1 cellular context compared by ENCODE assay signal in the genomic region with DNA sequence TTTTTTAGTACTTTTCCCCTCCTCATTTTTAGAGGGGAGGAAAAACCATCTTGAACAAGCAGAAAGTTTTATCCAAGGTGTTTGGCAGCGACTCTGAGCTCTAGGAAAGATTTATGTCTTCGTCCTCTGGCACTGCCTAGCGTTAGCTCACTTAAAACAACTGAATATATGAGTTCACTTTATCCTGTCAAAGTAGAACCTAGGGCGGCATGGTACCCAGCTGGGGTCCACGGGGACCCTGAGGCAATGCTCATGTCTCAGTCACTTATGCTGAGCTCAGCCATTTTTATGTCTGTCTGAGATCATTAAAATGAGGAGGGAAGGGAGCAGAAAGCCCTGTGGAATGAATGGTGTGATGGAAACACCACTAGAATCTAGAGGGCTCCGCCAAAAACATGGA.
TF ChIP-seq lines count a peak whose summit lies in the region.

No MANE protein-coding gene starts in this region.

TF ChIP-seq in IMR-90, 13 proteins besides CTCF, POLR2A, EP300 and RAD21:
- no peak for TF ChIP-seq RFX5 (IDR thresholded peaks at IDR 0.05; ENCODE audit: low read depth, low read length)
- peak; percentile 83 for TF ChIP-seq MAFK (IDR thresholded peaks at IDR 0.05; ENCODE audit: low read depth, low read length)
